In genomic region chr21:30194701-30195299, GRCh38 we compare ENCODE assay signal across 9 cellular contexts. TPM values are rescaled to one million over a fixed set of nuclear protein-coding genes. Genes with fewer than 3 reads are reported as not detected.
DNase-seq lines count a peak whose midpoint lies in the region; ATAC-seq and TF ChIP-seq lines count a peak whose summit lies in the region.
"Had no signal": no experiment of that assay in that cellular context is flagged by ENCODE, and none has a peak within 500 bp of the region (broad histone marks: within the 10 kb centered on the region; RNA-seq: fewer than 3 reads in every experiment).

No MANE protein-coding gene starts in this region.

- H3K27ac Mint-ChIP-seq in endothelial cell (ENCODE audit: unreplicated experiment): no peak overlapping the region
- H3K27ac Mint-ChIP-seq in activated T-helper 2 cell treated with anti-CD3 and anti-CD28 coated beads, Interferon-gamma antibody, Interleukin-2, Interleukin-4, amounts not matched to agents 10 μg/mL and 5 μg/mL and 100 μg/mL, durations not matched to agents 14 hours and 24 hours and 36 hours: no peak overlapping the region
- no peak overlapping the region for H3K27ac Mint-ChIP-seq in activated CD4-positive, alpha-beta memory T cell treated with anti-CD3 and anti-CD28 coated beads, Interleukin-2, amount 10 ng/mL, durations not matched to agents 7 days and 5 days

- H3K4me1 Mint-ChIP-seq in endothelial cell (ENCODE audit: unreplicated experiment): peaks cover 6% of the 10 kb centered on the region
- no peaks in the 10 kb centered on the region for H3K4me1 Mint-ChIP-seq in activated T-helper 2 cell treated with anti-CD3 and anti-CD28 coated beads, Interferon-gamma antibody, Interleukin-2, Interleukin-4, amounts not matched to agents 10 μg/mL and 5 μg/mL and 100 μg/mL, durations not matched to agents 14 hours and 24 hours and 36 hours (ENCODE audit: low read depth)
- no peaks in the 10 kb centered on the region for H3K4me1 Mint-ChIP-seq in activated CD4-positive, alpha-beta memory T cell treated with anti-CD3 and anti-CD28 coated beads, Interleukin-2, amount 10 ng/mL, durations not matched to agents 7 days and 5 days

- H3K4me3 Mint-ChIP-seq in endothelial cell (ENCODE audit: unreplicated experiment): no peak overlapping the region
- no peak overlapping the region for H3K4me3 Mint-ChIP-seq in activated T-helper 2 cell treated with anti-CD3 and anti-CD28 coated beads, Interferon-gamma antibody, Interleukin-2, Interleukin-4, amounts not matched to agents 10 μg/mL and 5 μg/mL and 100 μg/mL, durations not matched to agents 14 hours and 24 hours and 36 hours (ENCODE audit: low read depth)
- H3K4me3 Mint-ChIP-seq in activated CD4-positive, alpha-beta memory T cell treated with anti-CD3 and anti-CD28 coated beads, Interleukin-2, amount 10 ng/mL, durations not matched to agents 7 days and 5 days: no peak overlapping the region

- CTCF ChIA-PET in activated CD4-positive, alpha-beta memory T cell treated with anti-CD3 and anti-CD28 coated beads, Interleukin-2, amount 10 ng/mL, durations not matched to agents 7 days and 5 days (lab: Charles Lee): interaction anchor here (1.2 kb wide), 1 partner anchor 150 kb away, joined by 3 read pairs; no protein-coding TSS in a partner anchor

- TF ChIP-seq CTCF in endothelial cell (IDR thresholded peaks at IDR 0.05; ENCODE audit: unreplicated experiment): peak; percentile 72

- POLR2A ChIA-PET in activated CD4-positive, alpha-beta memory T cell treated with anti-CD3 and anti-CD28 coated beads, Interleukin-2, amount 10 ng/mL, durations not matched to agents 7 days and 5 days (lab: Charles Lee): interaction anchor here (0.6 kb wide), 1 partner anchor 25 kb away, joined by 3 read pairs; no protein-coding TSS in a partner anchor

- intact Hi-C loops in activated T-helper 2 cell treated with anti-CD3 and anti-CD28 coated beads, Interferon-gamma antibody, Interleukin-2, Interleukin-4, amounts not matched to agents 10 μg/mL and 5 μg/mL and 100 μg/mL, durations not matched to agents 14 hours and 24 hours and 36 hours (cut with micrococcal nuclease): loop anchor here (10.0 kb wide), 1 partner anchor 150 kb away; no protein-coding TSS in a partner anchor

- peaks cover 4% of the 10 kb centered on the region for H3K27me3 Mint-ChIP-seq in endothelial cell (ENCODE audit: unreplicated experiment)
- no peaks in the 10 kb centered on the region for H3K27me3 Mint-ChIP-seq in activated T-helper 2 cell treated with anti-CD3 and anti-CD28 coated beads, Interferon-gamma antibody, Interleukin-2, Interleukin-4, amounts not matched to agents 10 μg/mL and 5 μg/mL and 100 μg/mL, durations not matched to agents 14 hours and 24 hours and 36 hours (ENCODE audit: low read depth)
- no peaks in the 10 kb centered on the region for H3K27me3 Mint-ChIP-seq in activated CD4-positive, alpha-beta memory T cell treated with anti-CD3 and anti-CD28 coated beads, Interleukin-2, amount 10 ng/mL, durations not matched to agents 7 days and 5 days

- no peaks in the 10 kb centered on the region for H3K36me3 Mint-ChIP-seq in endothelial cell (ENCODE audit: low read depth, unreplicated experiment)
- no peaks in the 10 kb centered on the region for H3K36me3 Mint-ChIP-seq in activated T-helper 2 cell treated with anti-CD3 and anti-CD28 coated beads, Interferon-gamma antibody, Interleukin-2, Interleukin-4, amounts not matched to agents 10 μg/mL and 5 μg/mL and 100 μg/mL, durations not matched to agents 14 hours and 24 hours and 36 hours (ENCODE audit: low read depth)
- no peaks in the 10 kb centered on the region for H3K36me3 Mint-ChIP-seq in activated CD4-positive, alpha-beta memory T cell treated with anti-CD3 and anti-CD28 coated beads, Interleukin-2, amount 10 ng/mL, durations not matched to agents 7 days and 5 days (ENCODE audit: low read depth)

- DNase-seq in DMS114 treated with DMSO at 0.1 percent for 48 hours (lab: John Stamatoyannopoulos, UW; ENCODE audit: unreplicated experiment) (peak; percentile 15), NOMO-1 treated with dmso at 0.1 percent for 144 hours (lab: John Stamatoyannopoulos, UW; ENCODE audit: unreplicated experiment) (peak; percentile 30), endothelial cell (ENCODE audit: low spot score) (peak; percentile 61), renal cortical epithelial cell (ENCODE audit: low read depth) (peak; percentile 44)
- no peak for DNase-seq in activated T-helper 2 cell treated with anti-CD3 and anti-CD28 coated beads, Interferon-gamma antibody, Interleukin-2, Interleukin-4, amounts not matched to agents 10 μg/mL and 5 μg/mL and 100 μg/mL, durations not matched to agents 14 hours and 24 hours and 36 hours (ENCODE audit: low spot score)
- DNase-seq in activated CD4-positive, alpha-beta memory T cell treated with anti-CD3 and anti-CD28 coated beads, Interleukin-2, amount 10 ng/mL, durations not matched to agents 7 days and 5 days: no peak

- ATAC-seq in HG03103 (IDR thresholded peaks at IDR 0.05; ENCODE audit: low read depth, unreplicated experiment) (peak; percentile 78), GM21825 (IDR thresholded peaks at IDR 0.05; ENCODE audit: unreplicated experiment) (no peak)

- no peaks in the 10 kb centered on the region for H3K9me3 Mint-ChIP-seq in endothelial cell (ENCODE audit: unreplicated experiment)
- no peaks in the 10 kb centered on the region for H3K9me3 Mint-ChIP-seq in activated T-helper 2 cell treated with anti-CD3 and anti-CD28 coated beads, Interferon-gamma antibody, Interleukin-2, Interleukin-4, amounts not matched to agents 10 μg/mL and 5 μg/mL and 100 μg/mL, durations not matched to agents 14 hours and 24 hours and 36 hours
- peaks cover 2% of the 10 kb centered on the region for H3K9me3 Mint-ChIP-seq in activated CD4-positive, alpha-beta memory T cell treated with anti-CD3 and anti-CD28 coated beads, Interleukin-2, amount 10 ng/mL, durations not matched to agents 7 days and 5 days

RNA-seq across cellular contexts. Expression of gene CLDN8, which starts 21.1 kb away (rescaled TPM):
- total RNA-seq in endothelial cell (ENCODE audit: unreplicated experiment): not detected
- 0.35 TPM in 1 of 2 replicates, not detected in the other for total RNA-seq in renal cortical epithelial cell
- total RNA-seq in activated T-helper 2 cell treated with anti-CD3 and anti-CD28 coated beads, Interferon-gamma antibody, Interleukin-2, Interleukin-4, amounts not matched to agents 10 μg/mL and 5 μg/mL and 100 μg/mL, durations not matched to agents 14 hours and 24 hours and 36 hours: not detected in 2 replicates
- not detected for total RNA-seq in activated CD4-positive, alpha-beta memory T cell treated with anti-CD3 and anti-CD28 coated beads, Interleukin-2, amount 10 ng/mL, durations not matched to agents 7 days and 5 days
- total RNA-seq: thoracic aorta had no signal

RNA-seq across cellular contexts. Expression of gene CLDN17, which starts 28.2 kb away (rescaled TPM):
- total RNA-seq in endothelial cell (ENCODE audit: unreplicated experiment): not detected
- not detected in 2 replicates for total RNA-seq in renal cortical epithelial cell
- total RNA-seq in activated T-helper 2 cell treated with anti-CD3 and anti-CD28 coated beads, Interferon-gamma antibody, Interleukin-2, Interleukin-4, amounts not matched to agents 10 μg/mL and 5 μg/mL and 100 μg/mL, durations not matched to agents 14 hours and 24 hours and 36 hours: not detected in 2 replicates
- not detected for total RNA-seq in activated CD4-positive, alpha-beta memory T cell treated with anti-CD3 and anti-CD28 coated beads, Interleukin-2, amount 10 ng/mL, durations not matched to agents 7 days and 5 days
- total RNA-seq: thoracic aorta had no signal

Comparison
In these comparisons a context has a peak if more than half of its experiments do, and no peak if none do; other contexts are left out.
1. DNase-seq: peak in DMS114 treated with DMSO at 0.1 percent for 48 hours (single experiment), NOMO-1 treated with dmso at 0.1 percent for 144 hours (single experiment), endothelial cell (single experiment) and renal cortical epithelial cell (single experiment); none in activated T-helper 2 cell treated with anti-CD3 and anti-CD28 coated beads, Interferon-gamma antibody, Interleukin-2, Interleukin-4, amounts not matched to agents 10 μg/mL and 5 μg/mL and 100 μg/mL, durations not matched to agents 14 hours and 24 hours and 36 hours (single experiment) and activated CD4-positive, alpha-beta memory T cell treated with anti-CD3 and anti-CD28 coated beads, Interleukin-2, amount 10 ng/mL, durations not matched to agents 7 days and 5 days (single experiment).